ENCODE assay signal across 9 cellular contexts in genomic region chr6:148179786-148180185, GRCh38.
DNase-seq lines count a peak whose midpoint lies in the region; ATAC-seq and TF ChIP-seq lines count a peak whose summit lies in the region.
"Had no signal": no experiment of that assay in that cellular context is flagged by ENCODE, and none has a peak within 500 bp of the region (broad histone marks: within the 10 kb centered on the region; RNA-seq: fewer than 3 reads in every experiment).

No MANE protein-coding gene starts in this region.

- ATAC-seq in effector memory CD8-positive, alpha-beta T cell (replicated peaks) = no peak
- no peak for ATAC-seq in activated T-cell treated with anti-CD3 and anti-CD28 coated beads, Interleukin-2, amount 50 U/mL, for 4 hours
- no peak for ATAC-seq in left cardiac atrium

- H2AFZ ChIP-seq in Loucy (ENCODE audit: low read length) = no peak overlapping the region

- H3K4me3 ChIP-seq in Loucy (ENCODE audit: low read length, poor library complexity, severe bottlenecking) = no peak overlapping the region
- H3K4me3 ChIP-seq: skin epidermis had no signal

- TF ChIP-seq CTCF in Calu3 (IDR thresholded peaks at IDR 0.05; ENCODE audit: unreplicated experiment) (peak; percentile 27), Loucy (conservative IDR thresholded peaks at IDR 0.05; ENCODE audit: low read length) (peak; percentile 76)

- H3K4me2 ChIP-seq in Loucy (ENCODE audit: low read depth, low read length, poor library complexity, severe bottlenecking) = no peak overlapping the region

- H3K36me3 ChIP-seq in Loucy (ENCODE audit: insufficient read depth, low read length) = no peaks in the 10 kb centered on the region

- no peaks in the 10 kb centered on the region for H3K27me3 Mint-ChIP-seq in Calu3 (ENCODE audit: unreplicated experiment)
- H3K27me3 Mint-ChIP-seq in effector memory CD8-positive, alpha-beta T cell = peaks cover 16 to 19% of the 10 kb centered on the region in 2 donors
- H3K27me3 Mint-ChIP-seq in activated T-cell treated with anti-CD3 and anti-CD28 coated beads, Interleukin-2, amount 50 U/mL, for 4 hours (ENCODE audit: low read depth) = peaks cover 11% of the 10 kb centered on the region

- CTCF ChIA-PET in Calu3 (lab: Charles Lee) = interaction anchor here (0.6 to 0.9 kb wide), 4 partner anchors 12 to 291 kb away, joined by 3 to 6 read pairs (median 4); no protein-coding TSS in a partner anchor

- H3K36me3 Mint-ChIP-seq in Calu3 (ENCODE audit: insufficient read depth, unreplicated experiment) = no peaks in the 10 kb centered on the region
- H3K36me3 Mint-ChIP-seq in effector memory CD8-positive, alpha-beta T cell (ENCODE audit: insufficient read depth) = no peaks in the 10 kb centered on the region
- H3K36me3 Mint-ChIP-seq in activated T-cell treated with anti-CD3 and anti-CD28 coated beads, Interleukin-2, amount 50 U/mL, for 4 hours (ENCODE audit: insufficient read depth) = no peaks in the 10 kb centered on the region

- H3K27me3 ChIP-seq in Loucy (ENCODE audit: insufficient read depth, low read length, poor library complexity, severe bottlenecking) = no peaks in the 10 kb centered on the region

- H3K4me1 ChIP-seq in Loucy (ENCODE audit: insufficient read depth, low read length, poor library complexity, severe bottlenecking) = no peaks in the 10 kb centered on the region

- H3K4me3 Mint-ChIP-seq in Calu3 (ENCODE audit: low read depth, unreplicated experiment) = no peak overlapping the region
- no peak overlapping the region for H3K4me3 Mint-ChIP-seq in effector memory CD8-positive, alpha-beta T cell
- no peak overlapping the region for H3K4me3 Mint-ChIP-seq in activated T-cell treated with anti-CD3 and anti-CD28 coated beads, Interleukin-2, amount 50 U/mL, for 4 hours

- DNase-seq in Calu3 (peak; percentile 24), astrocyte of the hippocampus (ENCODE audit: low read depth, low spot score) (peak; percentile 23), medulla oblongata (ENCODE audit: extremely low spot score) (peak; percentile 40), amniotic stem cell (lab: John Stamatoyannopoulos, UW) (no peak), left cardiac atrium (no peak)
- DNase-seq in effector memory CD8-positive, alpha-beta T cell = no peak
- DNase-seq in activated T-cell treated with anti-CD3 and anti-CD28 coated beads, Interleukin-2, amount 50 U/mL, for 4 hours = no peak

- no peaks in the 10 kb centered on the region for H3K79me2 ChIP-seq in Loucy (ENCODE audit: insufficient read depth, low read length)

- no peaks in the 10 kb centered on the region for H3K9me3 ChIP-seq in Loucy (ENCODE audit: insufficient read depth, low read depth, low read length)

- no peaks in the 10 kb centered on the region for H3K9me2 ChIP-seq in Loucy (replicated peaks; ENCODE audit: low read depth, low read length)

- intact Hi-C loops in Calu3 (cut with micrococcal nuclease; ENCODE audit: unreplicated experiment) = no loop called here
- intact Hi-C loops in left cardiac atrium (cut with DNase I) = loop anchor here (5.0 kb wide), 3 partner anchors 68 to 283 kb away; no protein-coding TSS in a partner anchor

- no peaks in the 10 kb centered on the region for H4K20me1 ChIP-seq in Loucy (ENCODE audit: insufficient read depth, low read length, poor library complexity, severe bottlenecking)

- BruUV-seq in Calu3 (replicated peaks; lab: Mats Ljungman, UMichigan) = no TSS peak

- no peaks in the 10 kb centered on the region for H3K9me3 Mint-ChIP-seq in Calu3 (ENCODE audit: low read depth, unreplicated experiment)
- H3K9me3 Mint-ChIP-seq in effector memory CD8-positive, alpha-beta T cell = no peaks in the 10 kb centered on the region
- no peaks in the 10 kb centered on the region for H3K9me3 Mint-ChIP-seq in activated T-cell treated with anti-CD3 and anti-CD28 coated beads, Interleukin-2, amount 50 U/mL, for 4 hours

- H3K9ac ChIP-seq in Loucy (ENCODE audit: low read depth, low read length, poor library complexity, severe bottlenecking) = no peak overlapping the region

- no peaks in the 10 kb centered on the region for H3F3A ChIP-seq in Loucy (ENCODE audit: low read depth)

- H3K27ac Mint-ChIP-seq in Calu3 (ENCODE audit: unreplicated experiment) = no peak overlapping the region
- no peak overlapping the region for H3K27ac Mint-ChIP-seq in effector memory CD8-positive, alpha-beta T cell

- H3K4me1 Mint-ChIP-seq in Calu3 (ENCODE audit: low read depth, unreplicated experiment) = no peaks in the 10 kb centered on the region
- H3K4me1 Mint-ChIP-seq in effector memory CD8-positive, alpha-beta T cell (ENCODE audit: low read depth in 2 of 2) = no peaks in the 10 kb centered on the region
- H3K4me1 Mint-ChIP-seq in activated T-cell treated with anti-CD3 and anti-CD28 coated beads, Interleukin-2, amount 50 U/mL, for 4 hours (ENCODE audit: low read depth) = no peaks in the 10 kb centered on the region

Comparison
In these comparisons a context has a peak if more than half of its experiments do, and no peak if none do; other contexts are left out.
1. DNase-seq: peak in Calu3 (single experiment), astrocyte of the hippocampus (single experiment) and medulla oblongata (single experiment); none in effector memory CD8-positive, alpha-beta T cell (0 of 3), activated T-cell treated with anti-CD3 and anti-CD28 coated beads, Interleukin-2, amount 50 U/mL, for 4 hours (single experiment), amniotic stem cell (single experiment) and left cardiac atrium (single experiment).